Comparison of ENCODE assay signal across 23 cellular contexts in the genomic region with DNA sequence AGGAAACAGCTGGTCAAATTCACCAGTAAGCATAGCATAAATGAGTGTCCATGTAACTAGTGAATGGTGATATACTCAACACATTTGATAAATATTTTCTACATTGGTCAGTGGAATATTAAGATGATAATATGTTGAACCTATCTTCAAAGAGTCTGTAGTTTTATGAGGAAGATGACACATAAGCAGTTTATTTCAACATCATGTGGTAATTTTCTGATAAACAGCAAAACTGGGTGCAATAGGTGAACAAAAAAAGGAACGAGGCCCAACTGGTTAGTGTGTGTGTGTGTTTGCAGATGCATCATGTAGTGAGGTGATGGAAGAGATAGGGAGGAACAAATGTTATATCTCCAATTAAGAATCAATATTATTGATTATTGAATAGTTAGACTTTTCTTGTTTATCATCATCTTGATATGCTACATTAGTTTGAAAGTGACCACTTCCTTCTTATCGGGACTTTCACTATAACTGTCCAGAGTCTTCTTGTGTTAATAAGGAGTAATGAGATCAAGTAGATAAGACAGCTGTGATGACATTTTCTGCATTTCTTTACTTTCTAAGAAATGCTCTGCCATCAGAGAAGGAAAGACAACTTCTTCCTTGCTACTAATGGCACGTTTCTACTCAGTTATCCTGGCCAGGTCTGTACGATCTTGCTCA.
DNase-seq lines count a peak whose midpoint lies in the region; ATAC-seq and TF ChIP-seq lines count a peak whose summit lies in the region.
"Had no signal": no experiment of that assay in that cellular context is flagged by ENCODE, and none has a peak within 500 bp of the region (broad histone marks: within the 10 kb centered on the region; RNA-seq: fewer than 3 reads in every experiment).

No MANE protein-coding gene starts in this region.

- BruUV-seq in PC-9 (replicated peaks; lab: Mats Ljungman, UMichigan), result no TSS peak

- CTCF ChIA-PET in activated naive CD4-positive, alpha-beta T cell treated with anti-CD3 and anti-CD28 coated beads for 36 hours (lab: Charles Lee), result interaction anchor here (1.1 to 4.2 kb wide), 4 partner anchors 10 to 315 kb away, joined by 4 to 21 read pairs (median 4); no protein-coding TSS in a partner anchor
- CTCF ChIA-PET in PC-9 (lab: Charles Lee), result no interaction called here

- H3K9me3 Mint-ChIP-seq in activated naive CD4-positive, alpha-beta T cell treated with anti-CD3 and anti-CD28 coated beads for 36 hours, result peaks cover 37% of the 10 kb centered on the region
- peaks cover 44% of the 10 kb centered on the region for H3K9me3 Mint-ChIP-seq in activated naive CD8-positive, alpha-beta T cell treated with anti-CD3 and anti-CD28 coated beads, Interleukin-2, amount 50 U/mL, for 24 hours
- peaks cover 22% of the 10 kb centered on the region for H3K9me3 Mint-ChIP-seq in stimulated activated effector memory CD8-positive, alpha-beta T cell treated with anti-CD3 and anti-CD28 coated beads, Interleukin-12 subunit alpha, Interleukin-12 subunit beta, amount 100 ng/mL, for 72 hours

- no peaks in the 10 kb centered on the region for H3F3A ChIP-seq in PC-9 (ENCODE audit: insufficient read depth, low read depth)

- ATAC-seq in activated naive CD8-positive, alpha-beta T cell treated with anti-CD3 and anti-CD28 coated beads, Interleukin-2, amount 50 U/mL, for 24 hours, result no peak
- ATAC-seq in stimulated activated effector memory CD8-positive, alpha-beta T cell treated with anti-CD3 and anti-CD28 coated beads, Interleukin-12 subunit alpha, Interleukin-12 subunit beta, amount 100 ng/mL, for 72 hours, result no peak
- ATAC-seq in HG02870 (IDR thresholded peaks at IDR 0.05; ENCODE audit: unreplicated experiment), result no peak
- ATAC-seq: activated naive CD4-positive, alpha-beta T cell treated with anti-CD3 and anti-CD28 coated beads, Interleukin-2, amount 50 U/mL, for 72 hours; GM23338; PC-3 had no signal

- H3K4me1 Mint-ChIP-seq in activated naive CD4-positive, alpha-beta T cell treated with anti-CD3 and anti-CD28 coated beads for 36 hours (ENCODE audit: low read depth), result peaks cover 78% of the 10 kb centered on the region
- peaks cover 90% of the 10 kb centered on the region for H3K4me1 Mint-ChIP-seq in activated naive CD8-positive, alpha-beta T cell treated with anti-CD3 and anti-CD28 coated beads, Interleukin-2, amount 50 U/mL, for 24 hours
- H3K4me1 Mint-ChIP-seq in stimulated activated effector memory CD8-positive, alpha-beta T cell treated with anti-CD3 and anti-CD28 coated beads, Interleukin-12 subunit alpha, Interleukin-12 subunit beta, amount 100 ng/mL, for 72 hours, result peaks cover 85% of the 10 kb centered on the region
- H3K4me1 Mint-ChIP-seq: GM23338 had no signal

- 69 to 79% (median 73%) methylated on average over 4 of the region's 4 CpGs for WGBS in adrenal gland, 4 donors

- no peaks in the 10 kb centered on the region for H3K9me3 ChIP-seq in adrenal gland (replicated peaks in 1 of 3)
- H3K9me3 ChIP-seq in PC-9 (ENCODE audit: insufficient read depth, low read depth), result 0 out of 2 replicates have a peak, but pooled peaks cover 5% of the 10 kb centered on the region
- H3K9me3 ChIP-seq: right atrium auricular region, SJCRH30, thyroid gland had no signal

- no peak overlapping the region for H3K27ac ChIP-seq in adrenal gland
- no peak overlapping the region for H3K27ac ChIP-seq in PC-9
- H3K27ac ChIP-seq: breast epithelium, right atrium auricular region, SJCRH30, thyroid gland had no signal

- no peak overlapping the region for H3K4me3 ChIP-seq in adrenal gland
- H3K4me3 ChIP-seq in PC-9, result no peak overlapping the region
- H3K4me3 ChIP-seq: breast epithelium, GM23338, right atrium auricular region, SJCRH30, thyroid gland had no signal

- no peak overlapping the region for H3K4me3 Mint-ChIP-seq in activated naive CD4-positive, alpha-beta T cell treated with anti-CD3 and anti-CD28 coated beads for 36 hours
- no peak overlapping the region for H3K4me3 Mint-ChIP-seq in activated naive CD8-positive, alpha-beta T cell treated with anti-CD3 and anti-CD28 coated beads, Interleukin-2, amount 50 U/mL, for 24 hours
- H3K4me3 Mint-ChIP-seq in stimulated activated effector memory CD8-positive, alpha-beta T cell treated with anti-CD3 and anti-CD28 coated beads, Interleukin-12 subunit alpha, Interleukin-12 subunit beta, amount 100 ng/mL, for 72 hours, result peak overlapping the region; percentile 9
- H3K4me3 Mint-ChIP-seq: dendritic cell treated with granulocyte-macrophage colony-stimulating factor and Interleukin-4, amounts not matched to agents 40 ng/mL and 50 ng/mL, for 4 days; GM23338 had no signal

- H3K4me1 ChIP-seq in adrenal gland (replicated peaks in 1 of 2), result no peaks in the 10 kb centered on the region
- H3K4me1 ChIP-seq in PC-9 (replicated peaks; ENCODE audit: insufficient read depth), result no peaks in the 10 kb centered on the region
- H3K4me1 ChIP-seq: breast epithelium, right atrium auricular region, SJCRH30, thyroid gland had no signal

- DNase-seq in activated naive CD4-positive, alpha-beta T cell treated with anti-CD3 and anti-CD28 coated beads for 36 hours, result no peak
- DNase-seq in activated naive CD4-positive, alpha-beta T cell treated with Interleukin-2 at 50 U/mL for 16 hours, result no peak
- DNase-seq in NOMO-1 treated with DMSO at 0.1 percent for 48 hours (lab: John Stamatoyannopoulos, UW; ENCODE audit: unreplicated experiment) (peak; percentile 41), adrenal gland (no peak), PC-9 (no peak)
- no peak for DNase-seq in activated naive CD8-positive, alpha-beta T cell treated with anti-CD3 and anti-CD28 coated beads, Interleukin-2, amount 50 U/mL, for 24 hours
- no peak for DNase-seq in stimulated activated effector memory CD8-positive, alpha-beta T cell treated with anti-CD3 and anti-CD28 coated beads, Interleukin-12 subunit alpha, Interleukin-12 subunit beta, amount 100 ng/mL, for 72 hours (ENCODE audit: low spot score in 2 of 2)
- DNase-seq: activated CD8-positive, alpha-beta memory T cell treated with anti-CD3 and anti-CD28 coated beads, Interleukin-2, amount 50 U/mL, for 4 hours; DND-41; Karpas-422; NCI-H1105 treated with DMSO at 0.1 percent for 48 hours; NCI-H2107; PC-3; SJCRH30; stimulated activated CD4-positive, alpha-beta T cell treated with anti-CD3 and anti-CD28 coated beads, Interleukin-15, amount 100 ng/mL, for 24 hours; T-helper 9 cell; thyroid gland had no signal

- H3K4me2 ChIP-seq in PC-9, result no peak overlapping the region
- H3K4me2 ChIP-seq: GM23338 had no signal

- no peaks in the 10 kb centered on the region for H4K20me1 ChIP-seq in PC-9 (ENCODE audit: insufficient read depth)

- peaks cover 35% of the 10 kb centered on the region for H3K36me3 Mint-ChIP-seq in activated naive CD4-positive, alpha-beta T cell treated with anti-CD3 and anti-CD28 coated beads for 36 hours (ENCODE audit: low read depth)
- peaks cover 56% of the 10 kb centered on the region for H3K36me3 Mint-ChIP-seq in activated naive CD8-positive, alpha-beta T cell treated with anti-CD3 and anti-CD28 coated beads, Interleukin-2, amount 50 U/mL, for 24 hours (ENCODE audit: low read depth)
- H3K36me3 Mint-ChIP-seq in stimulated activated effector memory CD8-positive, alpha-beta T cell treated with anti-CD3 and anti-CD28 coated beads, Interleukin-12 subunit alpha, Interleukin-12 subunit beta, amount 100 ng/mL, for 72 hours, result peaks cover 14% of the 10 kb centered on the region

- H3K27ac Mint-ChIP-seq in activated naive CD4-positive, alpha-beta T cell treated with anti-CD3 and anti-CD28 coated beads for 36 hours, result peak overlapping the region; percentile 70
- peak overlapping the region; percentile 76 for H3K27ac Mint-ChIP-seq in activated naive CD8-positive, alpha-beta T cell treated with anti-CD3 and anti-CD28 coated beads, Interleukin-2, amount 50 U/mL, for 24 hours
- H3K27ac Mint-ChIP-seq in stimulated activated effector memory CD8-positive, alpha-beta T cell treated with anti-CD3 and anti-CD28 coated beads, Interleukin-12 subunit alpha, Interleukin-12 subunit beta, amount 100 ng/mL, for 72 hours, result peak overlapping the region; percentile 94
- H3K27ac Mint-ChIP-seq: GM23338 had no signal

- H3K27me3 Mint-ChIP-seq in activated naive CD4-positive, alpha-beta T cell treated with anti-CD3 and anti-CD28 coated beads for 36 hours (ENCODE audit: low read depth), result no peaks in the 10 kb centered on the region
- no peaks in the 10 kb centered on the region for H3K27me3 Mint-ChIP-seq in activated naive CD8-positive, alpha-beta T cell treated with anti-CD3 and anti-CD28 coated beads, Interleukin-2, amount 50 U/mL, for 24 hours
- H3K27me3 Mint-ChIP-seq: dendritic cell treated with granulocyte-macrophage colony-stimulating factor and Interleukin-4, amounts not matched to agents 40 ng/mL and 50 ng/mL, for 4 days had no signal

- no peaks in the 10 kb centered on the region for H3K36me3 ChIP-seq in adrenal gland (replicated peaks in 1 of 2)
- no peaks in the 10 kb centered on the region for H3K36me3 ChIP-seq in PC-9 (ENCODE audit: low read depth)
- H3K36me3 ChIP-seq: breast epithelium, right atrium auricular region, SJCRH30, thyroid gland had no signal

- H2AFZ ChIP-seq in PC-9, result no peak overlapping the region
- H2AFZ ChIP-seq: GM23338 had no signal

- H3K27me3 ChIP-seq in adrenal gland (no peaks in the 10 kb centered on the region), PC-9 (ENCODE audit: insufficient read depth, low read depth) (no peaks in the 10 kb centered on the region)
- H3K27me3 ChIP-seq: breast epithelium, right atrium auricular region, SJCRH30, thyroid gland had no signal

- TF ChIP-seq CTCF in adrenal gland (IDR thresholded peaks at IDR 0.05) (no peak), PC-9 (conservative IDR thresholded peaks at IDR 0.05) (no peak)

- H3K9me2 ChIP-seq in PC-9 (ENCODE audit: insufficient read depth), result no peaks in the 10 kb centered on the region

- TF ChIP-seq POLR2A in adrenal gland (IDR thresholded peaks at IDR 0.05), result no peak

- POLR2A ChIA-PET in PC-9 (lab: Charles Lee; ENCODE audit: unreplicated experiment), result no interaction called here

- intact Hi-C loops in activated naive CD4-positive, alpha-beta T cell treated with anti-CD3 and anti-CD28 coated beads for 36 hours (cut with micrococcal nuclease), result loop anchor here (5.0 kb wide), 1 partner anchor 264 kb away; no protein-coding TSS in a partner anchor
- intact Hi-C loops in adrenal gland (cut with DNase I), result no loop called here
- intact Hi-C loops in PC-9 (cut with micrococcal nuclease; ENCODE audit: unreplicated experiment), result no loop called here

- no peaks in the 10 kb centered on the region for H3K79me2 ChIP-seq in PC-9 (ENCODE audit: low read depth)
